1 cellular context compared by ENCODE assay signal in the genomic region with DNA sequence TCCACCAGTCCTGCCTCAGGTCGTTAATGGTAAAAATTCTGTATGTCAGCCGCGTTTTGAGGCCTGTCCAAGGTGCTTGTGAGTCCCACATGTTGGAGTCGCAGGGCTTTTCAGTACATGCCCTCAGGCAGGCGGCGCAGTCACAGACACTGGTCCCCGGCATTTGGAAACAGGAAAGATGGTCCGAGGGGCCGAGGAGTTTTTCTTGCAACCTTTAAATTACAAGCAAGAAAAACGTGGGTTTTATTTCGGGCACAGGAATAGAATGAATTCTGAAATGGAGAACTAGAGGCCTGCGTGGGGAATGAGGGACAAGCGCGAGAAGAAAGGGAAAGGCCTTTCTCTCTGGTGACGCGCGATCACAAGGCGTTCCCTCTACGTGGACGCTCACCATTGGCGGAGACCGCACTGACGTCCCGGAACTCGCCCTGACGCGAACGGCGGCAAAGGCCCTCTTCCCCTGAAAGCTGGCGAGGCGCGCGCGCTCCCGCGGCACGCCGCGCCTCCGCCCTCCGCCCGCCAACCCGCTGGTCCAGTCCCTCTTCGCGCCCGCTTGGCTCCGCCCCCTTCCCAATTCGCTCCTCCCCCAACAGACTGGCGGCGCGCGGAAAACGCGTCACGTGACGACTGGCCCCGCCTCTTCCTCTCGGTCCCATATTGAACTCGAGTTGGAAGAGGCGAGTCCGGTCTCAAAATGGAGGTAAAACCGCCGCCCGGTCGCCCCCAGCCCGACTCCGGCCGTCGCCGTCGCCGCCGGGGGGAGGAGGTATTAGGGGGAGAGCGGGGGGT.
TF ChIP-seq lines count a peak whose summit lies in the region.

TSS of gene HNRNPA3 (plus strand) at position 689 of the 789 bp plus-strand sequence. CDS start at position 695, 6 bp downstream.

TF ChIP-seq in HepG2, 621 proteins besides CTCF, POLR2A, EP300 and RAD21 (continued from another document and continues in another):
- TF ChIP-seq, protein P1, sequence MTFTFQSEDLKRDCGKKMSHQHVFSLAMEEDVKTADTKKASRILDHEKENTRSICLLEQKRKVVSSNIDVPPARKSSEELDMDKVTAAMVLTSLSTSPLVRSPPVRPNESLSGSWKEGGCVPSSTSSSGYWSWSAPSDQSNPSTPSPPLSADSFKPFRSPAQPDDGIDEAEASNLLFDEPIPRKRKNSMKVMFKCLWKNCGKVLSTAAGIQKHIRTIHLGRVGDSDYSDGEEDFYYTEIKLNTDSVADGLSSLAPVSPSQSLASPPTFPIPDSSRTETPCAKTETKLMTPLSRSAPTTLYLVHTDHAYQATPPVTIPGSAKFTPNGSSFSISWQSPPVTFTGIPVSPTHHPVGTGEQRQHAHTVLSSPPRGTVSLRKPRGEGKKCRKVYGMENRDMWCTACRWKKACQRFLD (CRISPR knock-in tag; IDR thresholded peaks at IDR 0.05; ENCODE audit: borderline replicate concordance), result no peak; the same call in 1 of the 2 replicates
- TF ChIP-seq CSRNP1 (CRISPR knock-in tag; IDR thresholded peaks at IDR 0.05), result no peak
- TF ChIP-seq RBFOX2 (IDR thresholded peaks at IDR 0.05; ENCODE audit: low read depth, low read length), result no peak
- no peak for TF ChIP-seq DNMT3B (CRISPR knock-in tag; conservative IDR thresholded peaks at IDR 0.05)
- TF ChIP-seq CENPX (CRISPR knock-in tag; IDR thresholded peaks at IDR 0.05), result no peak
- TF ChIP-seq ATAD3A (CRISPR knock-in tag; IDR thresholded peaks at IDR 0.05), result no peak
- peak; percentile 76 for TF ChIP-seq KDM4B (CRISPR knock-in tag; IDR thresholded peaks at IDR 0.05)
- TF ChIP-seq TOE1 (CRISPR knock-in tag; IDR thresholded peaks at IDR 0.05), result 0 out of 2 replicates have a peak, but pooled peaks have one; percentile 24
- TF ChIP-seq SMYD3 (CRISPR knock-in tag; IDR thresholded peaks at IDR 0.05), result peak; percentile 40; the same call in 1 of the 2 replicates
- TF ChIP-seq, protein P2, sequence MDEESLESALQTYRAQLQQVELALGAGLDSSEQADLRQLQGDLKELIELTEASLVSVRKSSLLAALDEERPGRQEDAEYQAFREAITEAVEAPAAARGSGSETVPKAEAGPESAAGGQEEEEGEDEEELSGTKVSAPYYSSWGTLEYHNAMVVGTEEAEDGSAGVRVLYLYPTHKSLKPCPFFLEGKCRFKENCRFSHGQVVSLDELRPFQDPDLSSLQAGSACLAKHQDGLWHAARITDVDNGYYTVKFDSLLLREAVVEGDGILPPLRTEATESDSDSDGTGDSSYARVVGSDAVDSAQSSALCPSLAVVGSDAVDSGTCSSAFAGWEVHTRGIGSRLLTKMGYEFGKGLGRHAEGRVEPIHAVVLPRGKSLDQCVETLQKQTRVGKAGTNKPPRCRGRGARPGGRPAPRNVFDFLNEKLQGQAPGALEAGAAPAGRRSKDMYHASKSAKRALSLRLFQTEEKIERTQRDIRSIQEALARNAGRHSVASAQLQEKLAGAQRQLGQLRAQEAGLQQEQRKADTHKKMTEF (CRISPR knock-in tag; IDR thresholded peaks at IDR 0.05), result 0 out of 2 replicates have a peak, but pooled peaks have one; percentile 12
- TF ChIP-seq ZNF282 (IDR thresholded peaks at IDR 0.05; ENCODE audit: partially characterized antibody), result no peak
- TF ChIP-seq, protein P3, sequence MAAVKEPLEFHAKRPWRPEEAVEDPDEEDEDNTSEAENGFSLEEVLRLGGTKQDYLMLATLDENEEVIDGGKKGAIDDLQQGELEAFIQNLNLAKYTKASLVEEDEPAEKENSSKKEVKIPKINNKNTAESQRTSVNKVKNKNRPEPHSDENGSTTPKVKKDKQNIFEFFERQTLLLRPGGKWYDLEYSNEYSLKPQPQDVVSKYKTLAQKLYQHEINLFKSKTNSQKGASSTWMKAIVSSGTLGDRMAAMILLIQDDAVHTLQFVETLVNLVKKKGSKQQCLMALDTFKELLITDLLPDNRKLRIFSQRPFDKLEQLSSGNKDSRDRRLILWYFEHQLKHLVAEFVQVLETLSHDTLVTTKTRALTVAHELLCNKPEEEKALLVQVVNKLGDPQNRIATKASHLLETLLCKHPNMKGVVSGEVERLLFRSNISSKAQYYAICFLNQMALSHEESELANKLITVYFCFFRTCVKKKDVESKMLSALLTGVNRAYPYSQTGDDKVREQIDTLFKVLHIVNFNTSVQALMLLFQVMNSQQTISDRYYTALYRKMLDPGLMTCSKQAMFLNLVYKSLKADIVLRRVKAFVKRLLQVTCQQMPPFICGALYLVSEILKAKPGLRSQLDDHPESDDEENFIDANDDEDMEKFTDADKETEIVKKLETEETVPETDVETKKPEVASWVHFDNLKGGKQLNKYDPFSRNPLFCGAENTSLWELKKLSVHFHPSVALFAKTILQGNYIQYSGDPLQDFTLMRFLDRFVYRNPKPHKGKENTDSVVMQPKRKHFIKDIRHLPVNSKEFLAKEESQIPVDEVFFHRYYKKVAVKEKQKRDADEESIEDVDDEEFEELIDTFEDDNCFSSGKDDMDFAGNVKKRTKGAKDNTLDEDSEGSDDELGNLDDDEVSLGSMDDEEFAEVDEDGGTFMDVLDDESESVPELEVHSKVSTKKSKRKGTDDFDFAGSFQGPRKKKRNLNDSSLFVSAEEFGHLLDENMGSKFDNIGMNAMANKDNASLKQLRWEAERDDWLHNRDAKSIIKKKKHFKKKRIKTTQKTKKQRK (IDR thresholded peaks at IDR 0.05; ENCODE audit: low read length), result no peak
- TF ChIP-seq, protein P4, sequence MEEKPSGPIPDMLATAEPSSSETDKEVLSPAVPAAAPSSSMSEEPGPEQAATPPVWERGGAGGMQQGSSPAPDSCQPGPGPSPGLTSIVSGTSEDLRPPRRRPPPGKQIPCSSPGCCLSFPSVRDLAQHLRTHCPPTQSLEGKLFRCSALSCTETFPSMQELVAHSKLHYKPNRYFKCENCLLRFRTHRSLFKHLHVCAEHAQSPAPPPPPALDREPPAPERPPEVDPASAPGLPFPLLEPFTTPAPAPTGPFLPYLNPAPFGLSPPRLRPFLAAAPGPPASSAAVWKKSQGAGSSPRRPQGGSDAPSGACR (CRISPR knock-in tag; IDR thresholded peaks at IDR 0.05), result 0 out of 2 replicates have a peak, but pooled peaks have one; percentile 26
- TF ChIP-seq GPN1 (CRISPR knock-in tag; IDR thresholded peaks at IDR 0.05; ENCODE audit: borderline replicate concordance), result no peak
- no peak for TF ChIP-seq KLF12 (CRISPR knock-in tag; IDR thresholded peaks at IDR 0.05; ENCODE audit: borderline replicate concordance)
- TF ChIP-seq ZFP1 (CRISPR knock-in tag; IDR thresholded peaks at IDR 0.05), result no peak
- no peak; the same call in 1 of the 2 replicates for TF ChIP-seq ZNF616 (CRISPR knock-in tag; IDR thresholded peaks at IDR 0.05; ENCODE audit: low read depth)
- TF ChIP-seq ZNF225 (CRISPR knock-in tag; IDR thresholded peaks at IDR 0.05), result peak; percentile 76; the same call in 1 of the 2 replicates
- TF ChIP-seq KAT8 (CRISPR knock-in tag; IDR thresholded peaks at IDR 0.05), result peak; percentile 80
- TF ChIP-seq SRSF9 (IDR thresholded peaks at IDR 0.05; ENCODE audit: borderline replicate concordance, insufficient read depth, low read depth, low read length, poor library complexity, severe bottlenecking), result no peak
- no peak for TF ChIP-seq FOXM1 (CRISPR knock-in tag; IDR thresholded peaks at IDR 0.05)
- TF ChIP-seq FIP1L1 (IDR thresholded peaks at IDR 0.05; ENCODE audit: borderline replicate concordance, insufficient read depth, low read depth, low read length), result no peak
- TF ChIP-seq, protein P5, sequence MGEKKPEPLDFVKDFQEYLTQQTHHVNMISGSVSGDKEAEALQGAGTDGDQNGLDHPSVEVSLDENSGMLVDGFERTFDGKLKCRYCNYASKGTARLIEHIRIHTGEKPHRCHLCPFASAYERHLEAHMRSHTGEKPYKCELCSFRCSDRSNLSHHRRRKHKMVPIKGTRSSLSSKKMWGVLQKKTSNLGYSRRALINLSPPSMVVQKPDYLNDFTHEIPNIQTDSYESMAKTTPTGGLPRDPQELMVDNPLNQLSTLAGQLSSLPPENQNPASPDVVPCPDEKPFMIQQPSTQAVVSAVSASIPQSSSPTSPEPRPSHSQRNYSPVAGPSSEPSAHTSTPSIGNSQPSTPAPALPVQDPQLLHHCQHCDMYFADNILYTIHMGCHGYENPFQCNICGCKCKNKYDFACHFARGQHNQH (CRISPR knock-in tag; IDR thresholded peaks at IDR 0.05), result no peak
- TF ChIP-seq FOXK2 (IDR thresholded peaks at IDR 0.05), result 0 out of 2 replicates have a peak, but pooled peaks have one; percentile 4
- 0 out of 2 replicates have a peak, but pooled peaks have one; percentile 40 for TF ChIP-seq ARID2 (CRISPR knock-in tag; IDR thresholded peaks at IDR 0.05; ENCODE audit: borderline replicate concordance)
- TF ChIP-seq ZNF577 (CRISPR knock-in tag; IDR thresholded peaks at IDR 0.05; ENCODE audit: borderline replicate concordance, low read depth), result no peak
- TF ChIP-seq ZNF264 (CRISPR knock-in tag; IDR thresholded peaks at IDR 0.05), result peak; percentile 60; the same call in 1 of the 2 replicates
- no peak for TF ChIP-seq KDM1A (CRISPR knock-in tag; IDR thresholded peaks at IDR 0.05)
- TF ChIP-seq, protein P6, sequence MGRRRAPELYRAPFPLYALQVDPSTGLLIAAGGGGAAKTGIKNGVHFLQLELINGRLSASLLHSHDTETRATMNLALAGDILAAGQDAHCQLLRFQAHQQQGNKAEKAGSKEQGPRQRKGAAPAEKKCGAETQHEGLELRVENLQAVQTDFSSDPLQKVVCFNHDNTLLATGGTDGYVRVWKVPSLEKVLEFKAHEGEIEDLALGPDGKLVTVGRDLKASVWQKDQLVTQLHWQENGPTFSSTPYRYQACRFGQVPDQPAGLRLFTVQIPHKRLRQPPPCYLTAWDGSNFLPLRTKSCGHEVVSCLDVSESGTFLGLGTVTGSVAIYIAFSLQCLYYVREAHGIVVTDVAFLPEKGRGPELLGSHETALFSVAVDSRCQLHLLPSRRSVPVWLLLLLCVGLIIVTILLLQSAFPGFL (CRISPR knock-in tag; IDR thresholded peaks at IDR 0.05), result no peak
- TF ChIP-seq NKX3-1 (CRISPR knock-in tag; IDR thresholded peaks at IDR 0.05), result peak; percentile 93
- peak; percentile 90 for TF ChIP-seq GABPB1 (CRISPR knock-in tag; IDR thresholded peaks at IDR 0.05)
- TF ChIP-seq FLYWCH1 (CRISPR knock-in tag; IDR thresholded peaks at IDR 0.05), result no peak
- TF ChIP-seq ZNF546 (CRISPR knock-in tag; conservative IDR thresholded peaks at IDR 0.05), result no peak
- TF ChIP-seq ZNF572 (CRISPR knock-in tag; IDR thresholded peaks at IDR 0.05), result 0 out of 2 replicates have a peak, but pooled peaks have one; percentile 61
- TF ChIP-seq ZNF354B (CRISPR knock-in tag; IDR thresholded peaks at IDR 0.05), result no peak
- TF ChIP-seq ZNF44 (CRISPR knock-in tag; IDR thresholded peaks at IDR 0.05), result peak; percentile 92; the same call in 1 of the 2 replicates
- TF ChIP-seq ZNF629 (CRISPR knock-in tag; conservative IDR thresholded peaks at IDR 0.05), result 0 out of 2 replicates have a peak, but pooled peaks have one; percentile 16
- TF ChIP-seq SOX6 (IDR thresholded peaks at IDR 0.05), result no peak
- peak; percentile 70 for TF ChIP-seq SOX6 (CRISPR knock-in tag; IDR thresholded peaks at IDR 0.05)
- TF ChIP-seq ZNF557 (CRISPR knock-in tag; IDR thresholded peaks at IDR 0.05), result peak; percentile 68; the same call in 1 of the 2 replicates
- peak; percentile 46; the same call in 1 of the 2 replicates for TF ChIP-seq LCORL (IDR thresholded peaks at IDR 0.05)
- TF ChIP-seq LCORL (CRISPR knock-in tag; IDR thresholded peaks at IDR 0.05), result peak; percentile 71
- peak; percentile 67; the same call in 1 of the 2 replicates for TF ChIP-seq ZFP36L1 (CRISPR knock-in tag; IDR thresholded peaks at IDR 0.05)
- peak; percentile 67 for TF ChIP-seq NFRKB (IDR thresholded peaks at IDR 0.05)
- TF ChIP-seq SCMH1 (CRISPR knock-in tag; IDR thresholded peaks at IDR 0.05; ENCODE audit: borderline replicate concordance), result no peak
- TF ChIP-seq, protein P7, sequence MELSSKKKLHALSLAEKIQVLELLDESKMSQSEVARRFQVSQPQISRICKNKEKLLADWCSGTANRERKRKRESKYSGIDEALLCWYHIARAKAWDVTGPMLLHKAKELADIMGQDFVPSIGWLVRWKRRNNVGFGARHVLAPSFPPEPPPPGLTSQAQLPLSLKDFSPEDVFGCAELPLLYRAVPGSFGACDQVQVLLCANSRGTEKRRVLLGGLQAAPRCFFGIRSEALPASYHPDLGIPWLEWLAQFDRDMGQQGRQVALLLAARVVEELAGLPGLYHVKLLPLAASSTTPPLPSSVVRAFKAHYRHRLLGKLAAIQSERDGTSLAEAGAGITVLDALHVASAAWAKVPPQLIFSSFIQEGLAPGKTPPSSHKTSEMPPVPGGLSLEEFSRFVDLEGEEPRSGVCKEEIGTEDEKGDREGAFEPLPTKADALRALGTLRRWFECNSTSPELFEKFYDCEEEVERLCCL (CRISPR knock-in tag; IDR thresholded peaks at IDR 0.05; ENCODE audit: borderline replicate concordance), result peak; percentile 70; the same call in 1 of the 2 replicates
- no peak; the same call in 1 of the 2 replicates for TF ChIP-seq FOSL2 (CRISPR knock-in tag; IDR thresholded peaks at IDR 0.05)
- 0 out of 2 replicates have a peak, but pooled peaks have one; percentile 27 for TF ChIP-seq ZNF451 (CRISPR knock-in tag; IDR thresholded peaks at IDR 0.05)
- TF ChIP-seq PBX3 (CRISPR knock-in tag; IDR thresholded peaks at IDR 0.05; ENCODE audit: borderline replicate concordance), result 0 out of 2 replicates have a peak, but pooled peaks have one; percentile 50
